In genomic region chr4:151905197-151905596, GRCh38 we compare ENCODE assay signal across 11 cellular contexts.
A peak's percentile ranks its signal among the peaks of the same experiment; 100 is the strongest.
DNase-seq lines count a peak whose midpoint lies in the region; ATAC-seq and TF ChIP-seq lines count a peak whose summit lies in the region.
"Had no signal": no experiment of that assay in that cellular context is flagged by ENCODE, and none has a peak within 500 bp of the region (broad histone marks: within the 10 kb centered on the region; RNA-seq: fewer than 3 reads in every experiment).

No MANE protein-coding gene starts in this region.

- no peaks in the 10 kb centered on the region for H3K27me3 ChIP-seq in Peyer's patch

- no peaks in the 10 kb centered on the region for H3K9me3 ChIP-seq in Peyer's patch

- TF ChIP-seq CTCF in Peyer's patch (IDR thresholded peaks at IDR 0.05): no peak

- no peaks in the 10 kb centered on the region for H3K36me3 ChIP-seq in Peyer's patch

- TF ChIP-seq POLR2A in Peyer's patch (IDR thresholded peaks at IDR 0.05): no peak

- ATAC-seq in stimulated activated naive CD8-positive, alpha-beta T cell treated with anti-CD3 and anti-CD28 coated beads, Interleukin-15, amount 100 ng/mL, for 72 hours: peak; percentile 43
- ATAC-seq in stimulated activated naive CD8-positive, alpha-beta T cell treated with anti-CD3 and anti-CD28 coated beads, Interleukin-15, Interleukin-2, amounts not matched to agents 100 U/mL and 50 U/mL, for 24 hours: no peak
- peak; percentile 89 for ATAC-seq in HG02588 (IDR thresholded peaks at IDR 0.05; ENCODE audit: unreplicated experiment)
- ATAC-seq in HG03354 (IDR thresholded peaks at IDR 0.05; ENCODE audit: poor library complexity, severe bottlenecking, unreplicated experiment): peak; percentile 90
- ATAC-seq: A549 had no signal

- H3K27ac ChIP-seq in Peyer's patch: no peak overlapping the region
- H3K27ac ChIP-seq: A549 had no signal

- no peaks in the 10 kb centered on the region for H3K27me3 Mint-ChIP-seq in stimulated activated naive CD8-positive, alpha-beta T cell treated with anti-CD3 and anti-CD28 coated beads, Interleukin-15, amount 100 ng/mL, for 72 hours

- H3K4me1 Mint-ChIP-seq in stimulated activated naive CD8-positive, alpha-beta T cell treated with anti-CD3 and anti-CD28 coated beads, Interleukin-15, amount 100 ng/mL, for 72 hours: no peaks in the 10 kb centered on the region

- H3K4me3 ChIP-seq in Peyer's patch: no peak overlapping the region
- H3K4me3 ChIP-seq: A549 had no signal

- H3K4me3 Mint-ChIP-seq in stimulated activated naive CD8-positive, alpha-beta T cell treated with anti-CD3 and anti-CD28 coated beads, Interleukin-15, amount 100 ng/mL, for 72 hours: no peak overlapping the region
- H3K4me3 Mint-ChIP-seq: brain had no signal

- peaks cover 26 to 45% of the 10 kb centered on the region in 2 donors for H3K9me3 Mint-ChIP-seq in stimulated activated naive CD8-positive, alpha-beta T cell treated with anti-CD3 and anti-CD28 coated beads, Interleukin-15, amount 100 ng/mL, for 72 hours

- H3K4me1 ChIP-seq in Peyer's patch: no peaks in the 10 kb centered on the region
- H3K4me1 ChIP-seq: A549 had no signal

- H3K27ac Mint-ChIP-seq in stimulated activated naive CD8-positive, alpha-beta T cell treated with anti-CD3 and anti-CD28 coated beads, Interleukin-15, amount 100 ng/mL, for 72 hours: no peak overlapping the region
- H3K27ac Mint-ChIP-seq: brain had no signal

- no peak for DNase-seq in stimulated activated naive CD8-positive, alpha-beta T cell treated with anti-CD3 and anti-CD28 coated beads, Interleukin-15, amount 100 ng/mL, for 72 hours
- DNase-seq in stimulated activated naive CD8-positive, alpha-beta T cell treated with anti-CD3 and anti-CD28 coated beads, Interleukin-15, Interleukin-2, amounts not matched to agents 100 U/mL and 50 U/mL, for 24 hours: no peak
- DNase-seq in Peyer's patch: no peak
- DNase-seq in HuH-7.5 (ENCODE audit: low spot score): no peak
- DNase-seq in glomerular visceral epithelial cell (ENCODE audit: extremely low spot score): no peak
- DNase-seq in T-helper 2 cell: no peak
- DNase-seq: DMS53 had no signal
